18 cellular contexts compared by ENCODE assay signal in the genomic region with DNA sequence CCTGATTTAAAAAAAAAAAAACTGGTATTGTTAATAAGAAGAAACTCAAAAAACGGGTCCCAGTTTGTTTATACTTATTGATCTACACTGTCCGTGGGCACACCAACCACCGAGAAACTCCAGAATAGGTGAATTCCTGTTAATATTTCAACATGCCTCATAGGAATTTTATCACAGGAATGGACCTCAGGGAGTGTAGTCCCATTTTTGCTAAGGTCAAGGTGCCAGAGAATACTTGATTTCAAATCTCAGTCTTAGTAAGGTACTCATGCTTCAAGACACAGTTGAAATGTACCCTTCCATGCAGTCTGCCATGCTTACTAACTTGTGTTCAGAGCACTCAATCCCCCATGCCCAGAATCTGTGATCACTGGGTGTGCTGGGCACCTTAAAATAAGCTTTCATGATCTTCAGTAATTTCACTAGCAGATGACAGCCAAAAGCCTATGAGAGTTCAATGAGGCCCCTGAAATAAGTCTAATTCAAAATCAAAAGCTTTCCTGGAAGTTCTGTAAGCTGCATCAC.
A peak's percentile ranks its signal among the peaks of the same experiment; 100 is the strongest.
DNase-seq lines count a peak whose midpoint lies in the region; TF ChIP-seq lines count a peak whose summit lies in the region.
"Had no signal": no experiment of that assay in that cellular context is flagged by ENCODE, and none has a peak within 500 bp of the region (broad histone marks: within the 10 kb centered on the region; RNA-seq: fewer than 3 reads in every experiment).

No MANE protein-coding gene starts in this region.

- intact Hi-C loops in ascending aorta (cut with DNase I) = no loop called here

- H3K27me3 ChIP-seq in ascending aorta = no peaks in the 10 kb centered on the region
- H3K27me3 ChIP-seq: BE2C, BLaER1 had no signal

- no peaks in the 10 kb centered on the region for H3K9me3 ChIP-seq in ascending aorta
- H3K9me3 ChIP-seq: A549, BE2C, BLaER1 had no signal

- no peaks in the 10 kb centered on the region for H3K4me1 ChIP-seq in ascending aorta
- H3K4me1 ChIP-seq: BE2C had no signal

- TF ChIP-seq CTCF in epithelial cell of proximal tubule (conservative IDR thresholded peaks at IDR 0.05; ENCODE audit: low read depth, low read length) = no peak
- no peak for TF ChIP-seq CTCF in ascending aorta (IDR thresholded peaks at IDR 0.05)

- peak; percentile 35 for DNase-seq in DMS 273 (lab: John Stamatoyannopoulos, UW; ENCODE audit: unreplicated experiment)
- no peak for DNase-seq in DMS 273 treated with DMSO at 0.1 percent for 48 hours (lab: John Stamatoyannopoulos, UW)
- peak; percentile 23 for DNase-seq in epithelial cell of proximal tubule (ENCODE audit: low read depth)
- DNase-seq in renal cortical epithelial cell (ENCODE audit: low read depth) = peak; percentile 22
- no peak for DNase-seq in ascending aorta (ENCODE audit: low spot score in 2 of 2)
- no peak for DNase-seq in AG08396 (ENCODE audit: low spot score)
- no peak for DNase-seq in DMS153 (lab: John Stamatoyannopoulos, UW)
- DNase-seq: BE2C; C1 segment of cervical spinal cord; CD4-positive, alpha-beta memory T cell; CD4-positive, CD25-positive, alpha-beta regulatory T cell; CD8-positive, alpha-beta memory T cell; COR-L47; DMS79 treated with DMSO at 0.1 percent for 48 hours; GF-D8 had no signal

- H3K4me3 ChIP-seq in epithelial cell of proximal tubule (ENCODE audit: low read depth, low read length) = no peak overlapping the region
- no peak overlapping the region for H3K4me3 ChIP-seq in ascending aorta
- H3K4me3 ChIP-seq: A549, BLaER1 had no signal

- H3K36me3 ChIP-seq in ascending aorta = no peaks in the 10 kb centered on the region
- H3K36me3 ChIP-seq: BE2C, BLaER1 had no signal

- no peak overlapping the region for H3K27ac ChIP-seq in ascending aorta
- H3K27ac ChIP-seq: 22Rv1, A549, BLaER1 had no signal

Comparison
In these comparisons a context has a peak if more than half of its experiments do, and no peak if none do; other contexts are left out.
1. DNase-seq: peak in DMS 273 (single experiment), epithelial cell of proximal tubule (single experiment) and renal cortical epithelial cell (single experiment); none in DMS 273 treated with DMSO at 0.1 percent for 48 hours (single experiment), ascending aorta (0 of 2), AG08396 (single experiment) and DMS153 (single experiment).